Comparison of ENCODE assay signal across 8 cellular contexts in genomic region chr16:87870419-87871272, GRCh38. TPM values are rescaled to one million over a fixed set of nuclear protein-coding genes. Genes with fewer than 3 reads are reported as not detected.
DNase-seq lines count a peak whose midpoint lies in the region; ATAC-seq and TF ChIP-seq lines count a peak whose summit lies in the region.
"Not testable (repeated sequence)": the region's sequence is repeated elsewhere in the genome, so short reads cannot be mapped to it uniquely, and the experiment has no call there.

No MANE protein-coding gene starts in this region.

- peaks cover 17% of the 10 kb centered on the region for H3F3A ChIP-seq in GM23338 (replicated peaks; ENCODE audit: low read depth)

- H2AFZ ChIP-seq in GM23338 = not testable (repeated sequence)

- peak overlapping the region; percentile 98 for H3K27ac ChIP-seq in GM23338 (ENCODE audit: low read depth)

- peak overlapping the region; percentile 98 for H3K27ac Mint-ChIP-seq in GM23338
- peak overlapping the region; percentile 93 for H3K27ac Mint-ChIP-seq in activated naive CD4-positive, alpha-beta T cell treated with anti-CD3 and anti-CD28 coated beads, Interleukin-2, amount 50 U/mL, for 24 hours
- H3K27ac Mint-ChIP-seq in endothelial cell (ENCODE audit: unreplicated experiment); memory B cell: not testable (repeated sequence)

- peaks cover 32% of the 10 kb centered on the region for H3K79me2 ChIP-seq in GM23338 (replicated peaks; ENCODE audit: insufficient read depth)

- ATAC-seq in GM23338 = peak; percentile 40
- ATAC-seq in memory B cell (ENCODE audit: low read depth) = not testable (repeated sequence)

- H3K36me3 ChIP-seq in GM23338 (ENCODE audit: insufficient read depth) = not testable (repeated sequence)

- peaks cover 69% of the 10 kb centered on the region for H3K4me1 Mint-ChIP-seq in GM23338
- peaks cover 48% of the 10 kb centered on the region for H3K4me1 Mint-ChIP-seq in activated naive CD4-positive, alpha-beta T cell treated with anti-CD3 and anti-CD28 coated beads, Interleukin-2, amount 50 U/mL, for 24 hours
- H3K4me1 Mint-ChIP-seq in endothelial cell (ENCODE audit: unreplicated experiment) = not testable (repeated sequence)
- H3K4me1 Mint-ChIP-seq in memory B cell = peaks cover 33% of the 10 kb centered on the region

- TF ChIP-seq CTCF in GM23338 (conservative IDR thresholded peaks at IDR 0.05; ENCODE audit: low read depth in 2 of 2); endothelial cell (IDR thresholded peaks at IDR 0.05; ENCODE audit: unreplicated experiment): not testable (repeated sequence)

- H3K27me3 ChIP-seq in GM23338 (ENCODE audit: insufficient read depth) = peaks cover 32% of the 10 kb centered on the region

- peaks cover 58% of the 10 kb centered on the region for H3K4me1 ChIP-seq in GM23338 (ENCODE audit: insufficient read depth)

- not testable (repeated sequence) for H3K9me2 ChIP-seq in GM23338 (ENCODE audit: insufficient read depth)

- DNase-seq in AG08395 (ENCODE audit: low spot score) (peak; percentile 69), GM23338 (ENCODE audit: low spot score) (peak; percentile 93), NCI-H1417 (lab: John Stamatoyannopoulos, UW) (peak in 2 of 3 experiments; percentile 57 to 72), SW480 (ENCODE audit: low spot score) (peak; percentile 91), skeletal muscle cell (ENCODE audit: low read depth) (peak; percentile 66)
- not testable (repeated sequence) for DNase-seq in endothelial cell (ENCODE audit: low spot score); memory B cell (ENCODE audit: low spot score in 2 of 2)

- H3K4me3 ChIP-seq in GM23338 = peak overlapping the region; percentile 44
- not testable (repeated sequence) for H3K4me3 ChIP-seq in skeletal muscle cell (ENCODE audit: low read depth, low read length)

- peaks cover 27% of the 10 kb centered on the region for H4K20me1 ChIP-seq in GM23338 (replicated peaks; ENCODE audit: insufficient read depth)

- H3K27me3 Mint-ChIP-seq in GM23338 (ENCODE audit: insufficient read depth, low read depth, poor library complexity) (peaks cover 59% of the 10 kb centered on the region), endothelial cell (ENCODE audit: unreplicated experiment) (peaks cover 16% of the 10 kb centered on the region)
- not testable (repeated sequence) for H3K27me3 Mint-ChIP-seq in activated naive CD4-positive, alpha-beta T cell treated with anti-CD3 and anti-CD28 coated beads, Interleukin-2, amount 50 U/mL, for 24 hours; memory B cell

- peak overlapping the region; percentile 74 for H3K4me2 ChIP-seq in GM23338

- H3K9me3 Mint-ChIP-seq in GM23338; activated naive CD4-positive, alpha-beta T cell treated with anti-CD3 and anti-CD28 coated beads, Interleukin-2, amount 50 U/mL, for 24 hours; endothelial cell (ENCODE audit: unreplicated experiment); memory B cell: not testable (repeated sequence)

- peaks cover 31% of the 10 kb centered on the region for H3K36me3 Mint-ChIP-seq in GM23338 (ENCODE audit: low read depth)
- peaks cover 19% of the 10 kb centered on the region for H3K36me3 Mint-ChIP-seq in activated naive CD4-positive, alpha-beta T cell treated with anti-CD3 and anti-CD28 coated beads, Interleukin-2, amount 50 U/mL, for 24 hours
- H3K36me3 Mint-ChIP-seq in endothelial cell (ENCODE audit: low read depth, unreplicated experiment); memory B cell: not testable (repeated sequence)

- H3K4me3 Mint-ChIP-seq in GM23338 = peak overlapping the region; percentile 57
- H3K4me3 Mint-ChIP-seq in activated naive CD4-positive, alpha-beta T cell treated with anti-CD3 and anti-CD28 coated beads, Interleukin-2, amount 50 U/mL, for 24 hours = peak overlapping the region; percentile 60
- peak overlapping the region; percentile 71 for H3K4me3 Mint-ChIP-seq in endothelial cell (ENCODE audit: unreplicated experiment)
- H3K4me3 Mint-ChIP-seq in memory B cell = peak overlapping the region; percentile 39

TF ChIP-seq in GM23338, 12 proteins besides CTCF, POLR2A, EP300 and RAD21:
- TF ChIP-seq CREB1 (CRISPR knock-in tag; IDR thresholded peaks at IDR 0.05; ENCODE audit: low read depth) (peak; percentile 28; the same call in 1 of the 2 replicates), NANOG (IDR thresholded peaks at IDR 0.05; ENCODE audit: borderline replicate concordance) (0 out of 2 replicates have a peak, but pooled peaks have one; percentile 21)

RNA-seq across cellular contexts. Expression of gene SLC7A5, which starts 1.3 kb away (rescaled TPM):
- 328 and 386 TPM in 2 replicates for total RNA-seq in GM23338 (2014; rRNA removed; shearing (Covaris generic))
- 107 and 109 TPM in 2 replicates for polyA plus RNA-seq in GM23338 (2016; fragmentation: Nextera tagmentation; extraction: Ambion mirVana)
- total RNA-seq in endothelial cell (ENCODE audit: unreplicated experiment) = 18.8 TPM

Comparison
In these comparisons a context has a peak if more than half of its experiments do, and no peak if none do; other contexts are left out.
1. RNA of gene SLC7A5, which starts 1.3 kb away (total RNA-seq): 328 to 386 TPM in GM23338; 18.8 TPM in endothelial cell (single experiment); every median in the first group is over 10 times any median in the second.
2. Peak in every context shown above with its lines, with median percentiles within 50 percentile points of each other: H3K4me3 Mint-ChIP-seq.